Comparison of ENCODE assay signal across 11 cellular contexts in the genomic region with DNA sequence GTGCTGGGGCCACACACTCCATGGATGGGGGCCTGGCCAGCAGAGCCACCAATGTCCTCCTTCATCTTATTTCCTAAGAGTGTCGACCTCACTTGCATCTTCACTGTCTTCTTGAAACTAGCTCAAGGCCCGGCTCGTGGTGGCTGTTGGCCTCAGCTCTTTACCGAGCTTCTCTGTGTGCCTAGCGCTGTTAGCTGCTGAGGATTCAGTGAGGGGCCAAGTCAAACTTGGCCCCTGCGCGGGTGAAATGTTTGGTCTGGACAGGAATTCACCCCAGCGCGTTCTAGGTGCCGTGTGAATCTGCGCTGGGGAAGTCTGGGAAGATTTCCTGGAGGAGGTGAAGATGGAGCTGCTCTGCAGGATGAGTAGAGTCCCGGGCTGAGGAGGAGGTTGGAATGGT.
"Had no signal": no experiment of that assay in that cellular context is flagged by ENCODE, and none has a peak within 500 bp of the region (broad histone marks: within the 10 kb centered on the region; RNA-seq: fewer than 3 reads in every experiment).

No MANE protein-coding gene starts in this region.

- H3K9ac ChIP-seq: parathyroid adenoma had no signal

- ATAC-seq: body of pancreas, esophagus mucosa, left colon had no signal

- H3K4me3 Mint-ChIP-seq: dendritic cell treated with granulocyte-macrophage colony-stimulating factor and Interleukin-4, amounts not matched to agents 40 ng/mL and 50 ng/mL, for 4 days; stimulated activated naive CD8-positive, alpha-beta T cell treated with anti-CD3 and anti-CD28 coated beads, Interleukin-15, Interleukin-2, amounts not matched to agents 100 ng/mL and 50 ng/mL, for 24 hours; T-helper 1 cell treated with Interleukin-12 subunit alpha and Interleukin-12 subunit beta and Interleukin-4 antibody, amounts not matched to agents 30 μg/mL and 1 μg/mL, for 36 hours had no signal

- H3K79me2 ChIP-seq: parathyroid adenoma had no signal

- H3K4me3 ChIP-seq: adrenal gland, body of pancreas had no signal

- H3K9me3 ChIP-seq: adrenal gland, body of pancreas had no signal

- H3K9me3 Mint-ChIP-seq: dendritic cell treated with granulocyte-macrophage colony-stimulating factor and Interleukin-4, amounts not matched to agents 40 ng/mL and 50 ng/mL, for 4 days; stimulated activated naive CD8-positive, alpha-beta T cell treated with anti-CD3 and anti-CD28 coated beads, Interleukin-15, Interleukin-2, amounts not matched to agents 100 ng/mL and 50 ng/mL, for 24 hours; T-helper 1 cell treated with Interleukin-12 subunit alpha and Interleukin-12 subunit beta and Interleukin-4 antibody, amounts not matched to agents 30 μg/mL and 1 μg/mL, for 36 hours had no signal

- H3K27ac Mint-ChIP-seq: dendritic cell treated with granulocyte-macrophage colony-stimulating factor and Interleukin-4, amounts not matched to agents 40 ng/mL and 50 ng/mL, for 4 days; stimulated activated naive CD8-positive, alpha-beta T cell treated with anti-CD3 and anti-CD28 coated beads, Interleukin-15, Interleukin-2, amounts not matched to agents 100 ng/mL and 50 ng/mL, for 24 hours; T-helper 1 cell treated with Interleukin-12 subunit alpha and Interleukin-12 subunit beta and Interleukin-4 antibody, amounts not matched to agents 30 μg/mL and 1 μg/mL, for 36 hours had no signal

- H3K4me1 ChIP-seq: adrenal gland, body of pancreas, parathyroid adenoma had no signal

- H3K36me3 ChIP-seq: adrenal gland had no signal

- H3K27ac ChIP-seq: body of pancreas, parathyroid adenoma had no signal

- H3K27me3 ChIP-seq: adrenal gland, body of pancreas had no signal

- DNase-seq: activated CD4-positive, alpha-beta T cell treated with anti-CD3 and anti-CD28 coated beads, Interleukin-2, amount 50 U/mL, for 1 hour; activated naive CD4-positive, alpha-beta T cell treated with anti-CD3 and anti-CD28 coated beads, Interleukin-2, amount 50 U/mL, for 16 hours; body of pancreas; stimulated activated CD4-positive, alpha-beta T cell treated with anti-CD3 and anti-CD28 coated beads, Interleukin-12 subunit alpha, Interleukin-12 subunit beta, amount 100 ng/mL, for 4 hours had no signal

- H2AFZ ChIP-seq: parathyroid adenoma had no signal
